Comparison of ENCODE assay signal across 8 cellular contexts in genomic region chr2:240595381-240596079, GRCh38. TPM values are rescaled to one million over a fixed set of nuclear protein-coding genes. Genes with fewer than 3 reads are reported as not detected.
DNase-seq lines count a peak whose midpoint lies in the region; ATAC-seq and TF ChIP-seq lines count a peak whose summit lies in the region.

No MANE protein-coding gene starts in this region.

- no peak for TF ChIP-seq POLR2A in prostate gland (IDR thresholded peaks at IDR 0.05)

- H3K9me3 ChIP-seq in SJCRH30 (replicated peaks): no peaks in the 10 kb centered on the region
- H3K9me3 ChIP-seq in prostate gland: no peaks in the 10 kb centered on the region

- peak; percentile 30 for DNase-seq in stimulated activated CD4-positive, alpha-beta T cell treated with anti-CD3 and anti-CD28 coated beads, Interleukin-1b, Interleukin-23, amount 100 ng/mL, for 48 hours
- no peak for DNase-seq in stimulated activated CD4-positive, alpha-beta T cell treated with anti-CD3 and anti-CD28 coated beads, Interleukin-4, amount 100 ng/mL, for 4 hours
- DNase-seq in SJCRH30: peak; percentile 59 to 68
- no peak for DNase-seq in epithelial cell of proximal tubule (ENCODE audit: low read depth)
- DNase-seq in prostate gland (ENCODE audit: low spot score): no peak
- no peak for DNase-seq in GF-D8 (lab: John Stamatoyannopoulos, UW)
- DNase-seq in activated CD4-positive, CD25-positive, alpha-beta regulatory T cell (lab: John Stamatoyannopoulos, UW): no peak

- 38% methylated on average over 18 of the region's 18 CpGs for WGBS in prostate gland

- H3K4me1 ChIP-seq in SJCRH30 (no peaks in the 10 kb centered on the region), prostate gland (replicated peaks) (peaks cover 25% of the 10 kb centered on the region)

- H3K27ac ChIP-seq in SJCRH30 (no peak overlapping the region), prostate gland (peak overlapping the region; percentile 44 to 46)

- H3K36me3 ChIP-seq in SJCRH30 (0 out of 2 replicates have a peak, but pooled peaks cover 5% of the 10 kb centered on the region), prostate gland (no peaks in the 10 kb centered on the region)

- TF ChIP-seq CTCF in epithelial cell of proximal tubule (conservative IDR thresholded peaks at IDR 0.05; ENCODE audit: low read depth, low read length): peak; percentile 37
- peak in 1 of 4 experiments; percentile 37 for TF ChIP-seq CTCF in prostate gland (IDR thresholded peaks at IDR 0.05)

- no peak for ATAC-seq in GM18517 (IDR thresholded peaks at IDR 0.05; ENCODE audit: unreplicated experiment)

- no peak overlapping the region for H3K4me3 ChIP-seq in SJCRH30
- no peak overlapping the region for H3K4me3 ChIP-seq in epithelial cell of proximal tubule (ENCODE audit: low read depth, low read length)
- no peak overlapping the region for H3K4me3 ChIP-seq in prostate gland

- intact Hi-C loops in prostate gland (cut with DNase I): no loop called here

- H3K27me3 ChIP-seq in SJCRH30 (no peaks in the 10 kb centered on the region), prostate gland (replicated peaks; ENCODE audit: insufficient read depth) (no peaks in the 10 kb centered on the region)

RNA-seq across cellular contexts. Expression of gene CAPN10, which starts 9.0 kb away (rescaled TPM):
- 23.1 and 27.4 TPM in 2 replicates for total RNA-seq in SJCRH30 (2014; rRNA removed; shearing (Covaris generic))
- 25.2 and 31.9 TPM in 2 replicates for total RNA-seq in epithelial cell of proximal tubule
- 10 to 100 TPM; 25.5 to 68.4 TPM for total RNA-seq in prostate gland

RNA-seq across cellular contexts. Expression of gene RNPEPL1, which starts 27.2 kb away (rescaled TPM):
- 6.0 and 8.4 TPM in 2 replicates for total RNA-seq in SJCRH30 (2014; rRNA removed; shearing (Covaris generic))
- total RNA-seq in epithelial cell of proximal tubule (31.2 and 53.4 TPM in 2 replicates), prostate gland (10 to 100 TPM; 36.9 to 94.7 TPM)

RNA-seq across cellular contexts. Expression of gene GPR35, which starts 29.8 kb away (rescaled TPM):
- 0.04 and 0.30 TPM in 2 replicates for total RNA-seq in SJCRH30 (2014; rRNA removed; shearing (Covaris generic))
- not detected in 2 replicates for total RNA-seq in epithelial cell of proximal tubule
- total RNA-seq in prostate gland: 1 to 10 TPM; 3.3 to 4.6 TPM

RNA-seq across cellular contexts. Expression of gene DUSP28, which starts 35.4 kb away (rescaled TPM):
- total RNA-seq in SJCRH30 (2014; rRNA removed; shearing (Covaris generic)): 9.3 and 11.3 TPM in 2 replicates
- total RNA-seq in epithelial cell of proximal tubule (2.0 and 6.3 TPM in 2 replicates), prostate gland (10 to 100 TPM; 18.4 to 18.6 TPM)

RNA-seq across cellular contexts. Expression of gene ANKMY1, which starts 37.7 kb away (rescaled TPM):
- 6.3 and 6.7 TPM in 2 replicates for total RNA-seq in SJCRH30 (2014; rRNA removed; shearing (Covaris generic))
- total RNA-seq in epithelial cell of proximal tubule (4.0 and 9.1 TPM in 2 replicates), prostate gland (10 to 100 TPM; 22.7 to 31.4 TPM)

Comparison
In these comparisons a context has a peak if more than half of its experiments do, and no peak if none do; other contexts are left out.
1. DNase-seq: peak in stimulated activated CD4-positive, alpha-beta T cell treated with anti-CD3 and anti-CD28 coated beads, Interleukin-1b, Interleukin-23, amount 100 ng/mL, for 48 hours (single experiment) and SJCRH30 (2 of 2); none in stimulated activated CD4-positive, alpha-beta T cell treated with anti-CD3 and anti-CD28 coated beads, Interleukin-4, amount 100 ng/mL, for 4 hours (0 of 2), epithelial cell of proximal tubule (single experiment), prostate gland (single experiment), GF-D8 (single experiment) and activated CD4-positive, CD25-positive, alpha-beta regulatory T cell (0 of 4).